In genomic region chr11:117818036-117818858, GRCh38 we compare ENCODE assay signal across 1 cellular context.
TF ChIP-seq lines count a peak whose summit lies in the region.

No MANE protein-coding gene starts in this region.

TF ChIP-seq in GM12878, 131 proteins besides CTCF, POLR2A, EP300 and RAD21 (continues in another document):
- TF ChIP-seq RELB (IDR thresholded peaks at IDR 0.05; ENCODE audit: low read depth) (peak; percentile 83; the same call in 1 of the 2 replicates), ETV6 (conservative IDR thresholded peaks at IDR 0.05 in 1 of 2, IDR thresholded peaks at IDR 0.05 in 1 of 2; ENCODE audit: borderline replicate concordance in 1 of 2, low read depth in 1 of 2) (peak in 1 of 2 experiments; percentile 75; a peak in 2 of 4 replicates), USF2 (IDR thresholded peaks at IDR 0.05; ENCODE audit: borderline replicate concordance, low read depth, low read length) (no peak; the same call in 1 of the 2 replicates), ZBTB11 (CRISPR knock-in tag; IDR thresholded peaks at IDR 0.05) (no peak), IRF3 (IDR thresholded peaks at IDR 0.05) (no peak), ESRRA (IDR thresholded peaks at IDR 0.05; ENCODE audit: low read length) (no peak), WRNIP1 (IDR thresholded peaks at IDR 0.05; ENCODE audit: borderline replicate concordance, low read depth, low read length) (0 out of 2 replicates have a peak, but pooled peaks have one; percentile 29), NRF1 (conservative IDR thresholded peaks at IDR 0.05; ENCODE audit: low read depth, low read length) (no peak), BHLHE40 (IDR thresholded peaks at IDR 0.05; ENCODE audit: borderline replicate concordance in 1 of 2, low read depth in 2 of 2, low read length in 1 of 2) (peak; percentile 76 to 83), E4F1 (IDR thresholded peaks at IDR 0.05; ENCODE audit: borderline replicate concordance, partially characterized antibody) (no peak), EED (IDR thresholded peaks at IDR 0.05; ENCODE audit: low read depth) (peak; percentile 85), TCF12 (IDR thresholded peaks at IDR 0.05; ENCODE audit: low read depth, low read length) (no peak), ZBTB33 (IDR thresholded peaks at IDR 0.05) (no peak), NR2F1 (conservative IDR thresholded peaks at IDR 0.05) (peak; percentile 88), STAT1 (conservative IDR thresholded peaks at IDR 0.05) (no peak), ZNF24 (IDR thresholded peaks at IDR 0.05) (no peak), IKZF1 (conservative IDR thresholded peaks at IDR 0.05) (peak; percentile 86), ZNF687 (IDR thresholded peaks at IDR 0.05) (peak; percentile 96), CEBPZ (IDR thresholded peaks at IDR 0.05; ENCODE audit: low read depth, low read length) (no peak), BMI1 (IDR thresholded peaks at IDR 0.05; ENCODE audit: borderline replicate concordance) (no peak), ZBTB40 (IDR thresholded peaks at IDR 0.05; ENCODE audit: borderline replicate concordance) (no peak), SIX5 (IDR thresholded peaks at IDR 0.05; ENCODE audit: low read depth, low read length, severe bottlenecking) (no peak), BRCA1 (IDR thresholded peaks at IDR 0.05; ENCODE audit: low read depth, low read length) (no peak), USF1 (IDR thresholded peaks at IDR 0.05; ENCODE audit: borderline replicate concordance, extremely low read length, insufficient read depth, low read depth, low read length) (no peak), ZNF384 (IDR thresholded peaks at IDR 0.05; ENCODE audit: borderline replicate concordance, low read depth, low read length) (no peak), RFX5 (IDR thresholded peaks at IDR 0.05; ENCODE audit: low read depth, low read length) (no peak), YBX1 (IDR thresholded peaks at IDR 0.05) (peak; percentile 72; the same call in 1 of the 2 replicates)
